Comparison of ENCODE assay signal across 9 cellular contexts in the genomic region with DNA sequence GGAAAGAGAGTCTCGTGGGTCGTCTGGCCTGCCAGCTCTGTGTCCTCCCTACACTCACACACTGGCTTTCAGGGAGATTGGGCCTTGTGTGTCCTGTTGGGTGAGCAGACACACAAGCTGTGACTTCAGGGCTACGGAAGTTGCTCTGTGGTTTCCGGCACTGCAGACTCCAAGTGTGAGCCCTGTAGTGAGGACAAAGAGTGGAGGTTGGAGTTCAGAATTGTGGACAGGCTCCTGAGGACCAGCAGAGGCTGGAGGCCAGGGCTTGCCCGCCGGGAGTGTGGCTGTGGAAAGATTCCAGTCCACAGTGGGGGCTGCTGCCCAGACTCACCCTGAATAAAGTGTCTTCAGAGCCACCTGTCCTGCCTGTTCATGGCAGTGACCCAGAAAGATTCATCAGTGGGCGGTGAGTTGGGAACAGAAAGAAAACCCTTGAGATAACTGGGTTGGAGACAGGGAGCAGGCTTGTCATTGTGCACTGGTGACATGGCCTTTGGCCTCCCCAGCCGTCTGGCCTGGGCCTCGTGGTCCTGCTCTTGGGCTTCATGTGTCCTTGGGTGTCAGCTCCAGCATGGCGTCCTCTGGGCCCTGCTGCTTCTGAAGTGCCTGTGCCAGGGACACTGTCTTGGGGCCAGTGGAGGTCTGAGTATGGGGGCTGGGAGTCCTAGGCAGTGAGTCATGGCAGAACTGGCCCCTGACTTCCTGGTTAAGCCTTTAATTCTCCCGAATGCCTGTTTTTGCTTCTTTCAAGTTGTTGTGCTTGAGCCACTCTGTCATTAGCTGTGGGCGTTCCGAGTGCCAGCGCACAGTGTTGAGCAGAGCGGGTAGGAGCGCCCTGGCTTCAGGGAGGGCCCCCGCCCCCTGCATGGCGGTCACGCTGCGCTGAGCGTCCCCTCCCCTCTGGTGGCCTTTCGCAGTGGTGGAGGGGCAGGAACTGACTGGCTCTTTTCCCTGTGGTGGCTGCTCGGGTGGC. TPM values are rescaled to one million over a fixed set of nuclear protein-coding genes. Genes with fewer than 3 reads are reported as not detected.
DNase-seq lines count a peak whose midpoint lies in the region; ATAC-seq and TF ChIP-seq lines count a peak whose summit lies in the region.
"Had no signal": no experiment of that assay in that cellular context is flagged by ENCODE, and none has a peak within 500 bp of the region (broad histone marks: within the 10 kb centered on the region; RNA-seq: fewer than 3 reads in every experiment).

No MANE protein-coding gene starts in this region.

- peak overlapping the region; percentile 39; the same call in 1 of the 3 replicates for H2BK15ac ChIP-seq in IMR-90 (ENCODE audit: low read depth, low read length)

- H3K79me1 ChIP-seq in IMR-90 (ENCODE audit: low read depth in 1 of 2, low read length in 2 of 2) = peaks cover 10 to 45% of the 10 kb centered on the region in 2 experiments

- H3K4me1 ChIP-seq in IMR-90 (ENCODE audit: control insufficient read depth, insufficient read depth, low read length) (peaks cover 23% of the 10 kb centered on the region), mononuclear cell (ENCODE audit: insufficient read depth, low read length) (peaks cover 52% of the 10 kb centered on the region), subcutaneous abdominal adipose tissue (ENCODE audit: control insufficient read depth in 5 of 5, insufficient read depth in 5 of 5, low read length in 5 of 5) (peaks cover 0 to 25% (median 19%) of the 10 kb centered on the region in 5 donors), ovary (ENCODE audit: insufficient read depth) (peaks cover 4% of the 10 kb centered on the region)

- H4K91ac ChIP-seq in IMR-90 (ENCODE audit: insufficient read depth, low read depth, low read length) = peak overlapping the region; percentile 82

- no peak overlapping the region for H3K56ac ChIP-seq in IMR-90 (ENCODE audit: extremely low read depth, insufficient read depth, low read length)

- TF ChIP-seq POLR2A in IMR-90 (IDR thresholded peaks at IDR 0.05; ENCODE audit: low read depth, low read length) = no peak
- TF ChIP-seq POLR2A in ovary (IDR thresholded peaks at IDR 0.05) = no peak

- H2AFZ ChIP-seq in IMR-90 (replicated peaks; ENCODE audit: low read length, poor library complexity) = peak overlapping the region; percentile 93

- TF ChIP-seq EP300 in ovary (IDR thresholded peaks at IDR 0.05) = no peak

- H3K9me1 ChIP-seq in IMR-90 (ENCODE audit: insufficient read depth, low read length) = peaks cover 30% of the 10 kb centered on the region

- peak overlapping the region; percentile 94 for H2AK9ac ChIP-seq in IMR-90 (replicated peaks; ENCODE audit: low read depth, low read length, poor library complexity)

- H3K27ac ChIP-seq in IMR-90 (ENCODE audit: insufficient read depth, low read length) = peak overlapping the region; percentile 24
- no peak overlapping the region for H3K27ac ChIP-seq in subcutaneous abdominal adipose tissue (ENCODE audit: low read depth, low read length)
- H3K27ac ChIP-seq in ovary = no peak overlapping the region

- 78% methylated on average over 14 of the region's 23 CpGs; no CpG with 5 or more reads in 1 of the 2 experiments for WGBS in IMR-90 (ENCODE audit: extremely low coverage in 2 of 2, insufficient read length in 1 of 2), 2 experiments
- WGBS in ovary, 3 donors = 82 to 85% (median 84%) methylated on average over 23 of the region's 23 CpGs

- H3K9ac ChIP-seq in IMR-90 (ENCODE audit: low read depth, low read length) = no peak overlapping the region
- H3K9ac ChIP-seq in subcutaneous abdominal adipose tissue (ENCODE audit: low read length in 5 of 5) = peak overlapping the region in 3 of 5 donors; percentile 9 to 30 (median 20)

- H3K27me3 ChIP-seq in IMR-90 (ENCODE audit: control insufficient read depth, insufficient read depth, low read length) (no peaks in the 10 kb centered on the region), mononuclear cell (ENCODE audit: insufficient read depth, low read length) (no peaks in the 10 kb centered on the region), subcutaneous abdominal adipose tissue (ENCODE audit: control insufficient read depth in 5 of 5, insufficient read depth in 4 of 5, low read length in 5 of 5) (no peaks in the 10 kb centered on the region), ovary (no peaks in the 10 kb centered on the region)

- ATAC-seq in IMR-90 (ENCODE audit: low read depth) = peak; percentile 78

- CTCF ChIA-PET in IMR-90 (lab: Yijun Ruan, JAX) = no interaction called here

- peak overlapping the region; percentile 10; the same call in 1 of the 2 replicates for H3K4me2 ChIP-seq in IMR-90 (ENCODE audit: low read depth, low read length)

- peak overlapping the region; percentile 33 to 85; a peak in 3 of 4 replicates for H4K8ac ChIP-seq in IMR-90 (ENCODE audit: low read depth in 2 of 2, low read length in 2 of 2)

- H3K4me3 ChIP-seq in IMR-90 (ENCODE audit: insufficient read depth, low read depth, low read length) (no peak overlapping the region), mononuclear cell (ENCODE audit: low read length) (peak overlapping the region; percentile 3), subcutaneous abdominal adipose tissue (ENCODE audit: low read depth in 1 of 5, low read length in 5 of 5) (peak overlapping the region in 1 of 5 donors; percentile 38), ovary (no peak overlapping the region)

- H3K18ac ChIP-seq in IMR-90 (ENCODE audit: low read depth, low read length) = peak overlapping the region; percentile 44

- H3K9me3 ChIP-seq in IMR-90 (ENCODE audit: control insufficient read depth, insufficient read depth, low read length) (no peaks in the 10 kb centered on the region), mononuclear cell (ENCODE audit: low read depth, low read length) (no peaks in the 10 kb centered on the region), subcutaneous abdominal adipose tissue (ENCODE audit: control insufficient read depth in 5 of 5, low read length in 5 of 5) (no peaks in the 10 kb centered on the region), ovary (no peaks in the 10 kb centered on the region)

- no TSS peak for BruUV-seq in IMR-90 (replicated peaks; lab: Mats Ljungman, UMichigan)

- H4K5ac ChIP-seq in IMR-90 (ENCODE audit: low read depth, low read length) = peak overlapping the region; percentile 85

- H2BK5ac ChIP-seq in IMR-90 (ENCODE audit: low read depth, low read length, poor library complexity, severe bottlenecking) = peak overlapping the region; percentile 83

- DNase-seq in GDM1 (lab: John Stamatoyannopoulos, UW) (peak; percentile 69), IMR-90 (peak; percentile 70), dermis blood vessel endothelial cell (peak; percentile 88), ovary (no peak), NCI-H2029 (lab: John Stamatoyannopoulos, UW) (no peak)
- peak; percentile 59 for DNase-seq in activated CD4-positive, alpha-beta T cell treated with anti-CD3 and anti-CD28 coated beads, Interleukin-2, amount 50 U/mL, for 1 hour

- peaks cover 5% of the 10 kb centered on the region for H4K20me1 ChIP-seq in IMR-90 (ENCODE audit: insufficient read depth, low read length)

- H3K4ac ChIP-seq in IMR-90 (ENCODE audit: low read depth, low read length) = peak overlapping the region; percentile 92

- H2BK20ac ChIP-seq in IMR-90 (ENCODE audit: low read depth, low read length) = peak overlapping the region; percentile 60; the same call in 1 of the 2 replicates

- H3K14ac ChIP-seq in IMR-90 (replicated peaks; ENCODE audit: low read depth, low read length) = peak overlapping the region; percentile 81

- no peak for TF ChIP-seq RAD21 in IMR-90 (IDR thresholded peaks at IDR 0.05; ENCODE audit: low read length)

- H2AK5ac ChIP-seq in IMR-90 (ENCODE audit: low read depth, low read length) = peak overlapping the region; percentile 82

- peak overlapping the region; percentile 22; the same call in 1 of the 2 replicates for H3K23ac ChIP-seq in IMR-90 (ENCODE audit: low read depth, low read length)

- in situ Hi-C loops in IMR-90 (cut with MboI; ENCODE audit: low sequenced_read_pairs) = no loop called here

- no peaks in the 10 kb centered on the region for H3K36me3 ChIP-seq in IMR-90 (ENCODE audit: control insufficient read depth, insufficient read depth, low read length)
- peaks cover 0 to 12% (median 2%) of the 10 kb centered on the region in 5 donors for H3K36me3 ChIP-seq in subcutaneous abdominal adipose tissue (ENCODE audit: control insufficient read depth in 5 of 5, insufficient read depth in 5 of 5, low read length in 5 of 5)
- no peaks in the 10 kb centered on the region for H3K36me3 ChIP-seq in ovary

- TF ChIP-seq CTCF in IMR-90 (conservative IDR thresholded peaks at IDR 0.05; ENCODE audit: low read depth, low read length) (no peak), ovary (IDR thresholded peaks at IDR 0.05) (no peak)

- POLR2A ChIA-PET in IMR-90 (lab: Charles Lee; ENCODE audit: unreplicated experiment) = no interaction called here

- H2BK120ac ChIP-seq in IMR-90 (ENCODE audit: low read depth, low read length) = peak overlapping the region; percentile 51

- dilution Hi-C loops in IMR-90 (cut with HindIII; ENCODE audit: low sequenced_read_pairs, unreplicated experiment) = no loop called here

- intact Hi-C loops in IMR-90 (cut with micrococcal nuclease) (no loop called here), ovary (cut with DNase I) (no loop called here)

TF ChIP-seq in IMR-90, 13 proteins besides CTCF, POLR2A, EP300 and RAD21 (continues in another document):
- TF ChIP-seq RCOR1 (IDR thresholded peaks at IDR 0.05; ENCODE audit: insufficient replicate concordance, low read length) (no peak), MXI1 (IDR thresholded peaks at IDR 0.05; ENCODE audit: borderline replicate concordance, low read depth, low read length) (0 out of 2 replicates have a peak, but pooled peaks have one; percentile 18), NFE2L2 (IDR thresholded peaks at IDR 0.05; ENCODE audit: low read depth, low read length) (no peak), RFX5 (IDR thresholded peaks at IDR 0.05; ENCODE audit: low read depth, low read length) (no peak), MAZ (IDR thresholded peaks at IDR 0.05; ENCODE audit: borderline replicate concordance, low read depth, low read length) (peak; percentile 40; the same call in 1 of the 2 replicates), MAFK (IDR thresholded peaks at IDR 0.05; ENCODE audit: low read depth, low read length) (no peak)
- TF ChIP-seq, protein P1, sequence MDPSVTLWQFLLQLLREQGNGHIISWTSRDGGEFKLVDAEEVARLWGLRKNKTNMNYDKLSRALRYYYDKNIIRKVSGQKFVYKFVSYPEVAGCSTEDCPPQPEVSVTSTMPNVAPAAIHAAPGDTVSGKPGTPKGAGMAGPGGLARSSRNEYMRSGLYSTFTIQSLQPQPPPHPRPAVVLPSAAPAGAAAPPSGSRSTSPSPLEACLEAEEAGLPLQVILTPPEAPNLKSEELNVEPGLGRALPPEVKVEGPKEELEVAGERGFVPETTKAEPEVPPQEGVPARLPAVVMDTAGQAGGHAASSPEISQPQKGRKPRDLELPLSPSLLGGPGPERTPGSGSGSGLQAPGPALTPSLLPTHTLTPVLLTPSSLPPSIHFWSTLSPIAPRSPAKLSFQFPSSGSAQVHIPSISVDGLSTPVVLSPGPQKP (IDR thresholded peaks at IDR 0.05; ENCODE audit: borderline replicate concordance, low read depth, low read length) = no peak

RNA-seq across cellular contexts. Expression of a gene that starts 19.9 kb away (rescaled TPM):
- total RNA-seq in IMR-90 (2012; rRNA removed) (not detected in 2 replicates), dermis blood vessel endothelial cell (0.05 TPM in 1 of 2 replicates, not detected in the other), mononuclear cell (not detected), ovary (not detected)
- polyA plus RNA-seq in IMR-90 (2012; rRNA removed) (not detected in 2 replicates), ovary (under 1 TPM in 1 of 2 donors, not detected in 1; 0.02 TPM)
- polyA plus RNA-seq in IMR-90 (2012; cell fraction: cytosol; rRNA removed) = not detected in 2 replicates
- polyA plus RNA-seq in IMR-90 (2012; cell fraction: nucleus; rRNA removed; ENCODE audit: low replicate concordance) = 0.07 TPM in 1 of 2 replicates, not detected in the other
- total RNA-seq: temporal lobe had no signal

Comparison
In these comparisons a context has a peak if more than half of its experiments do, and no peak if none do; other contexts are left out.
1. DNase-seq: peak in GDM1 (single experiment), IMR-90 (single experiment), activated CD4-positive, alpha-beta T cell treated with anti-CD3 and anti-CD28 coated beads, Interleukin-2, amount 50 U/mL, for 1 hour (single experiment) and dermis blood vessel endothelial cell (single experiment); none in ovary (0 of 5) and NCI-H2029 (single experiment).